Comparison of ENCODE assay signal across 8 cellular contexts in the genomic region with DNA sequence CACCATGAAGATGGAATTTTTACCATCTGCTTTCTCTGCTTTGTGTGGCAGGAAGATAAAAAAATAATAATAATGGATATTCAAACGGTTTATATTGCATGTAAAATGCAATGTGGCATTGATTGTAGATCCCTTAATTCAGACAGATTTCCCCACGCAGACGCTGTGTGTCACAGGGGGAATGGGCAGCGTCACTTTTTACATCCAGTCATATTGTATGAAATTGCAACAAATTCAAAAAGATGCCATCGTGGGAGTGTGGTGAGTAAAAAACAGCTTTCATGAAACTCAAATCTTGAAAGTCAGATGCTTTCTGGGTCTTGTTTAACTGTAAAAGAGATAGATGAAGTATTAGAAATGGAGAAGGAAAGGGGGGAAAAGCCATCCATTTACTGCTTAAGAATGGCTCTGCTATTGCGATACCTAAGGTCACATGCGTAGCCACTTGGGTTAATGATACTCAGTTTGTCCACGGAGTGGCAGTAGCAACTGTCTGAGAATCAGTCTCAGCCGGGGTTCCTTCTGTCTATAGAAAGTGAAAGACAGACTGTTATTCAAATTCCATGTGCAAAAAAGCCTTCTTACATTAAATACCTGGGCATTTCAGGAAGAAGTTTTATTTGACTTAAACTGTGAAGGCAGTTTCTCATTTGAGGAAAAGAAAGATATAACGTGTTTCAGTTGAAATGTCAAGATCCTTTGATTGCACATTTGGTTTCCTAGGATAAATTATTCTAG. TPM values are rescaled to one million over a fixed set of nuclear protein-coding genes. Genes with fewer than 3 reads are reported as not detected.
DNase-seq lines count a peak whose midpoint lies in the region; ATAC-seq and TF ChIP-seq lines count a peak whose summit lies in the region.

No MANE protein-coding gene starts in this region.

- H3K4me2 ChIP-seq in OCI-LY7 (ENCODE audit: low read length) = peak overlapping the region; percentile 49

- H3K4me3 ChIP-seq in OCI-LY7 (ENCODE audit: low read depth, low read length, poor library complexity, severe bottlenecking) (peak overlapping the region; percentile 35), foreskin fibroblast (ENCODE audit: low read depth in 1 of 2, low read length in 2 of 2) (peak overlapping the region; percentile 7 to 46), neutrophil (ENCODE audit: low read depth in 1 of 2, low read length in 1 of 2) (no peak overlapping the region), vagina (peak overlapping the region; percentile 2 to 29)

- TF ChIP-seq CTCF in OCI-LY7 (conservative IDR thresholded peaks at IDR 0.05; ENCODE audit: low read length) = peak; percentile 94
- TF ChIP-seq CTCF in foreskin fibroblast (IDR thresholded peaks at IDR 0.05; ENCODE audit: low read depth, low read length) = peak; percentile 67
- peak; percentile 31 for TF ChIP-seq CTCF in neutrophil (IDR thresholded peaks at IDR 0.05)
- peak; percentile 76 to 90 (median 80) for TF ChIP-seq CTCF in vagina (IDR thresholded peaks at IDR 0.05)

- H3K27ac ChIP-seq in OCI-LY7 (ENCODE audit: low read depth, low read length, poor library complexity, severe bottlenecking) (no peak overlapping the region), neutrophil (no peak overlapping the region), vagina (peak overlapping the region; percentile 88)

- peaks cover 52% of the 10 kb centered on the region for H3K4me1 Mint-ChIP-seq in activated T-helper 2 cell treated with anti-CD3 and anti-CD28 coated beads, Interferon-gamma antibody, Interleukin-2, Interleukin-4, amounts not matched to agents 10 μg/mL and 5 μg/mL and 100 μg/mL, durations not matched to agents 14 hours and 24 hours and 36 hours (ENCODE audit: low read depth)

- no TSS peak for BruUV-seq in OCI-LY7 (replicated peaks; lab: Mats Ljungman, UMichigan)

- POLR2A ChIA-PET in OCI-LY7 (lab: Charles Lee) = interaction anchor here (0.8 kb wide), 1 partner anchor 84 kb away, joined by 3 read pairs; no protein-coding TSS in a partner anchor

- peak; percentile 95 for ATAC-seq in GM19463 (IDR thresholded peaks at IDR 0.05; ENCODE audit: unreplicated experiment)
- ATAC-seq in HG03558 (IDR thresholded peaks at IDR 0.05; ENCODE audit: extremely low read depth, unreplicated experiment) = peak; percentile 84

- intact Hi-C loops in OCI-LY7 (cut with micrococcal nuclease; ENCODE audit: unreplicated experiment) = loop anchor here (1.0 to 10.0 kb wide), 5 partner anchors 182 to 617 kb away; no protein-coding TSS in a partner anchor
- intact Hi-C loops in activated T-helper 2 cell treated with anti-CD3 and anti-CD28 coated beads, Interferon-gamma antibody, Interleukin-2, Interleukin-4, amounts not matched to agents 10 μg/mL and 5 μg/mL and 100 μg/mL, durations not matched to agents 14 hours and 24 hours and 36 hours (cut with micrococcal nuclease) = loop anchor here (1.0 to 5.0 kb wide), 6 partner anchors 17 to 549 kb away; no protein-coding TSS in a partner anchor
- intact Hi-C loops in vagina (cut with DNase I) = loop anchor here (10.0 kb wide), 1 partner anchor 185 kb away; no protein-coding TSS in a partner anchor

- no peaks in the 10 kb centered on the region for H3K79me2 ChIP-seq in OCI-LY7 (ENCODE audit: insufficient read depth, low read depth, low read length)

- peaks cover 4% of the 10 kb centered on the region for H3K36me3 Mint-ChIP-seq in activated T-helper 2 cell treated with anti-CD3 and anti-CD28 coated beads, Interferon-gamma antibody, Interleukin-2, Interleukin-4, amounts not matched to agents 10 μg/mL and 5 μg/mL and 100 μg/mL, durations not matched to agents 14 hours and 24 hours and 36 hours (ENCODE audit: low read depth)

- H3K9me3 ChIP-seq in OCI-LY7 (ENCODE audit: low read length) = no peaks in the 10 kb centered on the region
- H3K9me3 ChIP-seq in neutrophil = no peaks in the 10 kb centered on the region
- no peaks in the 10 kb centered on the region for H3K9me3 ChIP-seq in vagina

- H3K4me3 Mint-ChIP-seq in activated T-helper 2 cell treated with anti-CD3 and anti-CD28 coated beads, Interferon-gamma antibody, Interleukin-2, Interleukin-4, amounts not matched to agents 10 μg/mL and 5 μg/mL and 100 μg/mL, durations not matched to agents 14 hours and 24 hours and 36 hours (ENCODE audit: low read depth) = peak overlapping the region; percentile 6

- DNase-seq in DMS 273 treated with DMSO at 0.1 percent for 48 hours (lab: John Stamatoyannopoulos, UW) = peak; percentile 19
- DNase-seq in OCI-LY7 (ENCODE audit: low spot score) = peak; percentile 87
- peak; percentile 63 for DNase-seq in activated T-helper 2 cell treated with anti-CD3 and anti-CD28 coated beads, Interferon-gamma antibody, Interleukin-2, Interleukin-4, amounts not matched to agents 10 μg/mL and 5 μg/mL and 100 μg/mL, durations not matched to agents 14 hours and 24 hours and 36 hours (ENCODE audit: low spot score)
- peak; percentile 82 to 91 for DNase-seq in foreskin fibroblast
- no peak for DNase-seq in vagina (ENCODE audit: extremely low spot score in 2 of 2)

- H3K27me3 Mint-ChIP-seq in activated T-helper 2 cell treated with anti-CD3 and anti-CD28 coated beads, Interferon-gamma antibody, Interleukin-2, Interleukin-4, amounts not matched to agents 10 μg/mL and 5 μg/mL and 100 μg/mL, durations not matched to agents 14 hours and 24 hours and 36 hours (ENCODE audit: low read depth) = no peaks in the 10 kb centered on the region

- peak overlapping the region; percentile 64; the same call in 1 of the 2 replicates for H2AFZ ChIP-seq in OCI-LY7 (ENCODE audit: low read length)

- H3K27me3 ChIP-seq in neutrophil (no peaks in the 10 kb centered on the region), vagina (no peaks in the 10 kb centered on the region)

- no peaks in the 10 kb centered on the region for H3K9me2 ChIP-seq in OCI-LY7 (ENCODE audit: insufficient read depth, low read length)

- no peaks in the 10 kb centered on the region for H4K20me1 ChIP-seq in OCI-LY7 (ENCODE audit: insufficient read depth, low read length)

- H3K4me1 ChIP-seq in OCI-LY7 (ENCODE audit: insufficient read depth, low read length, poor library complexity, severe bottlenecking) = peaks cover 10% of the 10 kb centered on the region
- H3K4me1 ChIP-seq in neutrophil (ENCODE audit: control insufficient read depth in 1 of 2, insufficient read depth in 1 of 2, low read depth in 1 of 2, low read length in 1 of 2) = peaks cover 0 to 5% of the 10 kb centered on the region in 2 experiments
- peaks cover 38% of the 10 kb centered on the region for H3K4me1 ChIP-seq in vagina

- peak overlapping the region; percentile 64 for H3K27ac Mint-ChIP-seq in activated T-helper 2 cell treated with anti-CD3 and anti-CD28 coated beads, Interferon-gamma antibody, Interleukin-2, Interleukin-4, amounts not matched to agents 10 μg/mL and 5 μg/mL and 100 μg/mL, durations not matched to agents 14 hours and 24 hours and 36 hours

- H3K36me3 ChIP-seq in OCI-LY7 (ENCODE audit: insufficient read depth, low read length) (no peaks in the 10 kb centered on the region), neutrophil (no peaks in the 10 kb centered on the region), vagina (no peaks in the 10 kb centered on the region)

- TF ChIP-seq POLR2A in vagina (IDR thresholded peaks at IDR 0.05) = no peak

- CTCF ChIA-PET in OCI-LY7 (lab: Charles Lee; ENCODE audit: unreplicated experiment) = interaction anchor here (1.1 kb wide), 1 partner anchor 167 kb away, joined by 3 read pairs; a partner anchor contains a TSS

- H3K9me3 Mint-ChIP-seq in activated T-helper 2 cell treated with anti-CD3 and anti-CD28 coated beads, Interferon-gamma antibody, Interleukin-2, Interleukin-4, amounts not matched to agents 10 μg/mL and 5 μg/mL and 100 μg/mL, durations not matched to agents 14 hours and 24 hours and 36 hours = no peaks in the 10 kb centered on the region

RNA-seq across cellular contexts. Expression of a gene that starts 28.5 kb away (rescaled TPM):
- 4.7 and 6.0 TPM in 2 replicates for total RNA-seq in OCI-LY7 (2014; rRNA removed; shearing (Covaris generic))
- total RNA-seq in OCI-LY7 (2022) = 4.2 and 4.8 TPM in 2 replicates
- total RNA-seq in activated T-helper 2 cell treated with anti-CD3 and anti-CD28 coated beads, Interferon-gamma antibody, Interleukin-2, Interleukin-4, amounts not matched to agents 10 μg/mL and 5 μg/mL and 100 μg/mL, durations not matched to agents 14 hours and 24 hours and 36 hours = 3.9 and 4.8 TPM in 2 replicates
- 10.6 TPM for total RNA-seq in vagina

RNA-seq across cellular contexts. Expression of a gene that starts 28.7 kb away (rescaled TPM):
- 13.9 and 25.5 TPM in 2 replicates for total RNA-seq in OCI-LY7 (2014; rRNA removed; shearing (Covaris generic))
- total RNA-seq in OCI-LY7 (2022) = 22.0 and 29.1 TPM in 2 replicates
- 22.8 TPM in 2 replicates for total RNA-seq in activated T-helper 2 cell treated with anti-CD3 and anti-CD28 coated beads, Interferon-gamma antibody, Interleukin-2, Interleukin-4, amounts not matched to agents 10 μg/mL and 5 μg/mL and 100 μg/mL, durations not matched to agents 14 hours and 24 hours and 36 hours
- total RNA-seq in vagina = 8.1 TPM

Comparison
In these comparisons a context has a peak if more than half of its experiments do, and no peak if none do; other contexts are left out.
1. DNase-seq: peak in DMS 273 treated with DMSO at 0.1 percent for 48 hours (single experiment), OCI-LY7 (single experiment), activated T-helper 2 cell treated with anti-CD3 and anti-CD28 coated beads, Interferon-gamma antibody, Interleukin-2, Interleukin-4, amounts not matched to agents 10 μg/mL and 5 μg/mL and 100 μg/mL, durations not matched to agents 14 hours and 24 hours and 36 hours (single experiment) and foreskin fibroblast (2 of 2); none in vagina (0 of 2).
2. H3K4me3 ChIP-seq: peak in OCI-LY7 (single experiment), foreskin fibroblast (2 of 2) and vagina (2 of 2); none in neutrophil (0 of 2).
3. CTCF ChIP-seq: peak in every context shown above with its lines; median percentile 94 in OCI-LY7; 80 in vagina; 67 in foreskin fibroblast; 31 in neutrophil.